In genomic region chr19:10115392-10116084, GRCh38 we compare ENCODE assay signal across 18 cellular contexts. TPM values are rescaled to one million over a fixed set of nuclear protein-coding genes. Genes with fewer than 3 reads are reported as not detected.
A peak's percentile ranks its signal among the peaks of the same experiment; 100 is the strongest.
DNase-seq lines count a peak whose midpoint lies in the region; ATAC-seq, FAIRE-seq and TF ChIP-seq lines count a peak whose summit lies in the region.
"Had no signal": no experiment of that assay in that cellular context is flagged by ENCODE, and none has a peak within 500 bp of the region (broad histone marks: within the 10 kb centered on the region; RNA-seq: fewer than 3 reads in every experiment).

No MANE protein-coding gene starts in this region.

- H3K9ac ChIP-seq in HepG2 (ENCODE audit: insufficient read depth, low read depth, low read length) (no peak overlapping the region), mammary epithelial cell (ENCODE audit: insufficient read depth, low read length) (no peak overlapping the region)

- peak overlapping the region; percentile 35 for H3K4me3 Mint-ChIP-seq in stimulated activated naive CD8-positive, alpha-beta T cell treated with anti-CD3 and anti-CD28 coated beads, Interleukin-15, Interleukin-2, amounts not matched to agents 100 ng/mL and 50 ng/mL, for 24 hours

- DNase-seq in HepG2 (ENCODE audit: low spot score) = no peak
- no peak for DNase-seq in right lobe of liver
- DNase-seq in NB4 (ENCODE audit: low read depth) = no peak
- DNase-seq in mammary epithelial cell = no peak
- DNase-seq in NCI-H2227 (lab: John Stamatoyannopoulos, UW; ENCODE audit: unreplicated experiment) = no peak
- DNase-seq in stimulated activated CD8-positive, alpha-beta memory T cell treated with anti-CD3 and anti-CD28 coated beads, Interleukin-4, amount 100 ng/mL, for 48 hours = no peak
- DNase-seq: caudate nucleus, H9, NCI-H1694, NCI-H526, SHP77 treated with DMSO at 0.1 percent for 48 hours, stomach had no signal

- intact Hi-C loops in HepG2 (cut with micrococcal nuclease; ENCODE audit: unreplicated experiment) = no loop called here
- intact Hi-C loops in right lobe of liver (cut with DNase I) = no loop called here
- intact Hi-C loops in mammary epithelial cell (cut with micrococcal nuclease) = no loop called here

- H3K36me3 Mint-ChIP-seq in stimulated activated naive CD8-positive, alpha-beta T cell treated with anti-CD3 and anti-CD28 coated beads, Interleukin-15, Interleukin-2, amounts not matched to agents 100 ng/mL and 50 ng/mL, for 24 hours (ENCODE audit: low read depth) = peaks cover 48% of the 10 kb centered on the region

- TF ChIP-seq POLR2A in HepG2 (IDR thresholded peaks at IDR 0.05; ENCODE audit: insufficient read depth in 1 of 2, low read depth in 2 of 2, low read length in 2 of 2) (peak; percentile 16 to 63; a peak in 3 of 4 replicates), right lobe of liver (IDR thresholded peaks at IDR 0.05) (no peak), NB4 (IDR thresholded peaks at IDR 0.05; ENCODE audit: extremely low read depth, insufficient read length) (peak; percentile 6), gastroesophageal sphincter (IDR thresholded peaks at IDR 0.05) (no peak)

- peaks cover 13% of the 10 kb centered on the region; the same call in 1 of the 2 replicates for H4K20me1 ChIP-seq in HepG2 (ENCODE audit: insufficient read depth, low read length)
- peaks cover 5% of the 10 kb centered on the region for H4K20me1 ChIP-seq in mammary epithelial cell (ENCODE audit: insufficient read depth, low read length)

- H3K4me3 ChIP-seq in HepG2 (replicated peaks in 1 of 3; ENCODE audit: insufficient read depth in 1 of 3, low read depth in 2 of 3, low read length in 3 of 3) = no peak overlapping the region
- H3K4me3 ChIP-seq in right lobe of liver = no peak overlapping the region
- no peak overlapping the region for H3K4me3 ChIP-seq in NB4 (ENCODE audit: low read depth, low read length)
- no peak overlapping the region for H3K4me3 ChIP-seq in mammary epithelial cell (replicated peaks in 1 of 3; ENCODE audit: insufficient read depth in 1 of 3, low read depth in 2 of 3, low read length in 3 of 3)
- H3K4me3 ChIP-seq in gastroesophageal sphincter = no peak overlapping the region
- H3K4me3 ChIP-seq: ovary, stomach had no signal

- no peak overlapping the region for H3K27ac ChIP-seq in HepG2 (ENCODE audit: extremely low read length, insufficient read depth, low read length)
- no peak overlapping the region for H3K27ac ChIP-seq in right lobe of liver
- H3K27ac ChIP-seq in mammary epithelial cell (ENCODE audit: insufficient read depth, low read depth, low read length) = no peak overlapping the region
- H3K27ac ChIP-seq in gastroesophageal sphincter = no peak overlapping the region
- H3K27ac ChIP-seq: C4-2B, ovary, stomach, VCaP had no signal

- H3K27me3 Mint-ChIP-seq in stimulated activated naive CD8-positive, alpha-beta T cell treated with anti-CD3 and anti-CD28 coated beads, Interleukin-15, Interleukin-2, amounts not matched to agents 100 ng/mL and 50 ng/mL, for 24 hours = no peaks in the 10 kb centered on the region
- H3K27me3 Mint-ChIP-seq: memory B cell had no signal

- H3K9me3 ChIP-seq in HepG2 (ENCODE audit: low read length) (no peaks in the 10 kb centered on the region), right lobe of liver (no peaks in the 10 kb centered on the region), mammary epithelial cell (replicated peaks; ENCODE audit: insufficient read depth, low read length) (no peaks in the 10 kb centered on the region), gastroesophageal sphincter (no peaks in the 10 kb centered on the region)
- H3K9me3 ChIP-seq: ovary, stomach had no signal

- no peak overlapping the region for H3K4me2 ChIP-seq in HepG2 (ENCODE audit: low read depth, low read length)
- H3K4me2 ChIP-seq in mammary epithelial cell (ENCODE audit: insufficient read depth, low read depth, low read length) = no peak overlapping the region

- peak overlapping the region; percentile 74 for H3K27ac Mint-ChIP-seq in stimulated activated naive CD8-positive, alpha-beta T cell treated with anti-CD3 and anti-CD28 coated beads, Interleukin-15, Interleukin-2, amounts not matched to agents 100 ng/mL and 50 ng/mL, for 24 hours
- H3K27ac Mint-ChIP-seq: memory B cell had no signal

- dilution Hi-C loops in mammary epithelial cell (cut with HindIII; ENCODE audit: low sequenced_read_pairs) = no loop called here

- ATAC-seq in HepG2 = peak; percentile 1; the same call in 2 of the 3 replicates
- no peak for ATAC-seq in right lobe of liver
- ATAC-seq in gastroesophageal sphincter = no peak

- CTCF ChIA-PET in HepG2 (lab: Yijun Ruan, JAX; ENCODE audit: low intra/inter-chr PET ratio, low total read pairs) (no interaction called here), mammary epithelial cell (lab: Charles Lee; ENCODE audit: low non-redundant PET) (no interaction called here)

- no peaks in the 10 kb centered on the region for H3K9me3 Mint-ChIP-seq in stimulated activated naive CD8-positive, alpha-beta T cell treated with anti-CD3 and anti-CD28 coated beads, Interleukin-15, Interleukin-2, amounts not matched to agents 100 ng/mL and 50 ng/mL, for 24 hours
- H3K9me3 Mint-ChIP-seq: H9, memory B cell had no signal

- in situ Hi-C loops in HepG2 (cut with HindIII; ENCODE audit: extremely low pct_ligation_motif_present, low pct_unique_long_range_greater_than_20kb) = no loop called here
- in situ Hi-C loops in mammary epithelial cell (cut with MboI; ENCODE audit: low sequenced_read_pairs in 2 of 2) = no loop called here

- H3K27me3 ChIP-seq in HepG2 (ENCODE audit: control insufficient read depth in 1 of 2, insufficient read depth in 2 of 2, low read length in 2 of 2) = no peaks in the 10 kb centered on the region; a peak in 1 of 5 replicates
- H3K27me3 ChIP-seq in right lobe of liver = no peaks in the 10 kb centered on the region
- H3K27me3 ChIP-seq in mammary epithelial cell (ENCODE audit: insufficient read depth, low read length) = no peaks in the 10 kb centered on the region
- H3K27me3 ChIP-seq in gastroesophageal sphincter = no peaks in the 10 kb centered on the region
- H3K27me3 ChIP-seq: ovary, stomach had no signal

- 0 out of 2 replicates have a peak, but pooled peaks have one; percentile 10 for TF ChIP-seq RAD21 in HepG2 (CRISPR knock-in tag; IDR thresholded peaks at IDR 0.05)

- no peak for TF ChIP-seq EP300 in HepG2 (IDR thresholded peaks at IDR 0.05; ENCODE audit: low read depth in 2 of 2, low read length in 2 of 2)
- TF ChIP-seq EP300 in HepG2 (CRISPR knock-in tag; IDR thresholded peaks at IDR 0.05; ENCODE audit: borderline replicate concordance) = no peak
- no peak for TF ChIP-seq EP300 in gastroesophageal sphincter (IDR thresholded peaks at IDR 0.05)

- no peak for FAIRE-seq in HepG2 (lab: Jason Lieb, UNC)

- H3K4me1 ChIP-seq in HepG2 (ENCODE audit: insufficient read depth, low read length) (peaks cover 24% of the 10 kb centered on the region), right lobe of liver (peaks cover 0 to 5% (median 0%) of the 10 kb centered on the region in 4 donors), mammary epithelial cell (ENCODE audit: insufficient read depth, low read length) (peaks cover 9% of the 10 kb centered on the region), gastroesophageal sphincter (peaks cover 3 to 54% (median 13%) of the 10 kb centered on the region in 3 donors)

- H2AFZ ChIP-seq in HepG2 (ENCODE audit: low read length) (no peak overlapping the region), mammary epithelial cell (ENCODE audit: low read depth, low read length) (no peak overlapping the region)

- H3K36me3 ChIP-seq in HepG2 (replicated peaks in 1 of 2; ENCODE audit: control insufficient read depth in 1 of 2, insufficient read depth in 2 of 2, low read length in 2 of 2) (peaks cover 24 to 43% of the 10 kb centered on the region in 2 experiments), right lobe of liver (peaks cover 0 to 50% (median 14%) of the 10 kb centered on the region in 4 donors), mammary epithelial cell (ENCODE audit: insufficient read depth, low read length) (peaks cover 6% of the 10 kb centered on the region), gastroesophageal sphincter (peaks cover 0 to 66% of the 10 kb centered on the region in 2 donors)
- H3K36me3 ChIP-seq: ovary had no signal

- WGBS in HepG2 (ENCODE audit: low lambda C conversion rate) = 98% methylated on average over 31 of the region's 45 CpGs
- 88% methylated on average over 20 of the region's 45 CpGs for WGBS in right lobe of liver (ENCODE audit: insufficient coverage, low coverage, low lambda C conversion rate, missing lambda C conversion rate)
- 69% methylated on average over 25 of the region's 45 CpGs for WGBS in mammary epithelial cell (ENCODE audit: low coverage, missing lambda C conversion rate)
- WGBS in gastroesophageal sphincter (ENCODE audit: low coverage in 1 of 2), 2 donors = 74 to 86% methylated on average over 7 to 20 of the region's 45 CpGs

- peaks cover 14% of the 10 kb centered on the region for H3K79me2 ChIP-seq in HepG2 (ENCODE audit: insufficient read depth, low read length)
- H3K79me2 ChIP-seq in mammary epithelial cell (ENCODE audit: insufficient read depth, low read length) = peaks cover 38% of the 10 kb centered on the region

- TF ChIP-seq CTCF in HepG2 (CRISPR knock-in tag; IDR thresholded peaks at IDR 0.05) (no peak), right lobe of liver (IDR thresholded peaks at IDR 0.05) (no peak), NB4 (IDR thresholded peaks at IDR 0.05; ENCODE audit: low read depth, low read length) (no peak), mammary epithelial cell (conservative IDR thresholded peaks at IDR 0.05 in 1 of 2, IDR thresholded peaks at IDR 0.05 in 1 of 2; ENCODE audit: extremely low read depth in 1 of 2, insufficient read depth in 1 of 2, low read depth in 1 of 2, low read length in 2 of 2) (no peak), gastroesophageal sphincter (IDR thresholded peaks at IDR 0.05) (no peak)

- H3K4me1 Mint-ChIP-seq in stimulated activated naive CD8-positive, alpha-beta T cell treated with anti-CD3 and anti-CD28 coated beads, Interleukin-15, Interleukin-2, amounts not matched to agents 100 ng/mL and 50 ng/mL, for 24 hours (ENCODE audit: low read depth) = peaks cover 63% of the 10 kb centered on the region

- BruUV-seq in HepG2 (replicated peaks; lab: Mats Ljungman, UMichigan) = no TSS peak
- TSS peak; percentile 1 for BruUV-seq in mammary epithelial cell (replicated peaks; lab: Mats Ljungman, UMichigan)

- POLR2A ChIA-PET in HepG2 (lab: Yijun Ruan, JAX) = interaction anchor here (2.4 kb wide), 1 partner anchor 9 kb away, joined by 10 read pairs; the partner anchor contains the start of gene PPAN

RNA-seq across cellular contexts. Expression of gene P2RY11, which starts 4.0 kb away (rescaled TPM):
- 1.5 and 4.0 TPM in 2 replicates for total RNA-seq in HepG2 (2016; rRNA removed; fragmentation: Illumina TruSeq; extraction: Trizol)
- 0.44 and 0.51 TPM in 2 replicates for total RNA-seq in HepG2 (2016; cell fraction: cytosol; rRNA removed; fragmentation: Illumina TruSeq; extraction: Trizol; ENCODE audit: low read depth)
- total RNA-seq in HepG2 (2016; cell fraction: insoluble cytoplasmic fraction; rRNA removed; fragmentation: Illumina TruSeq; extraction: Trizol) = 1.2 and 3.7 TPM in 2 replicates
- total RNA-seq in HepG2 (2016; cell fraction: membrane; rRNA removed; fragmentation: Illumina TruSeq; extraction: Trizol) = 1.00 and 1.3 TPM in 2 replicates
- 3.5 and 5.0 TPM in 2 replicates for total RNA-seq in HepG2 (2016; cell fraction: nucleus; rRNA removed; fragmentation: Illumina TruSeq; extraction: Trizol)
- polyA plus RNA-seq in HepG2 (2011; rRNA removed) = 7.8 and 13.2 TPM in 2 replicates
- 3.7 and 6.4 TPM in 2 replicates for polyA plus RNA-seq in HepG2 (2011; cell fraction: cytosol; rRNA removed)
- 54.8 and 89.7 TPM in 2 replicates for polyA plus RNA-seq in HepG2 (2011; cell fraction: nucleus; rRNA removed)
- polyA plus RNA-seq in HepG2 (2012) = 9.0 and 12.8 TPM in 2 replicates
- 0.51 and 0.64 TPM in 2 replicates for polyA plus RNA-seq in HepG2 (2016; cell fraction: cytosol; fragmentation: Illumina TruSeq; extraction: Trizol; ENCODE audit: low read depth)
- polyA plus RNA-seq in HepG2 (2016; cell fraction: insoluble cytoplasmic fraction; fragmentation: Illumina TruSeq; extraction: Trizol; ENCODE audit: low read depth) = 2.7 and 3.1 TPM in 2 replicates
- 0.66 and 0.74 TPM in 2 replicates for polyA plus RNA-seq in HepG2 (2016; cell fraction: membrane; fragmentation: Illumina TruSeq; extraction: Trizol; ENCODE audit: low read depth)
- 26.8 and 36.2 TPM in 2 replicates for polyA plus RNA-seq in HepG2 (2016; cell fraction: nucleus; fragmentation: Illumina TruSeq; extraction: Trizol; ENCODE audit: insufficient read depth, low read depth)
- 18.1 and 21.5 TPM in 2 replicates for polyA minus RNA-seq in HepG2 (2011; rRNA and poly(A)+ RNA removed; ENCODE audit: low replicate concordance)
- 5.4 and 5.5 TPM in 2 replicates for polyA minus RNA-seq in HepG2 (2011; cell fraction: cytosol; rRNA and poly(A)+ RNA removed)
- polyA minus RNA-seq in HepG2 (2011; cell fraction: nucleus; rRNA and poly(A)+ RNA removed) = 8.0 and 12.6 TPM in 2 replicates
- total RNA-seq in right lobe of liver = 1 to 10 TPM; 2.9 to 6.8 (median 5.0) TPM
- 10 to 100 TPM in 1 of 2 donors, 1 to 10 TPM in 1; 2.5 to 22.2 TPM for total RNA-seq in mammary epithelial cell
- polyA plus RNA-seq in mammary epithelial cell = 5.0 TPM
- not detected for polyA minus RNA-seq in mammary epithelial cell
- 10 to 100 TPM in 1 of 4 donors, 1 to 10 TPM in 2, under 1 TPM in 1; 0.96 to 15.7 (median 5.3) TPM for total RNA-seq in gastroesophageal sphincter

RNA-seq across cellular contexts. Expression of gene EIF3G, which starts 4.2 kb away (rescaled TPM):
- total RNA-seq in HepG2 (2016; rRNA removed; fragmentation: Illumina TruSeq; extraction: Trizol) = 173 and 206 TPM in 2 replicates
- 168 and 195 TPM in 2 replicates for total RNA-seq in HepG2 (2016; cell fraction: cytosol; rRNA removed; fragmentation: Illumina TruSeq; extraction: Trizol; ENCODE audit: low read depth)
- 150 and 220 TPM in 2 replicates for total RNA-seq in HepG2 (2016; cell fraction: insoluble cytoplasmic fraction; rRNA removed; fragmentation: Illumina TruSeq; extraction: Trizol)
- 162 and 175 TPM in 2 replicates for total RNA-seq in HepG2 (2016; cell fraction: membrane; rRNA removed; fragmentation: Illumina TruSeq; extraction: Trizol)
- 111 and 116 TPM in 2 replicates for total RNA-seq in HepG2 (2016; cell fraction: nucleus; rRNA removed; fragmentation: Illumina TruSeq; extraction: Trizol)
- 135 and 141 TPM in 2 replicates for polyA plus RNA-seq in HepG2 (2011; rRNA removed)
- 116 and 159 TPM in 2 replicates for polyA plus RNA-seq in HepG2 (2011; cell fraction: cytosol; rRNA removed)
- 984 and 1,211 TPM in 2 replicates for polyA plus RNA-seq in HepG2 (2011; cell fraction: nucleus; rRNA removed)
- polyA plus RNA-seq in HepG2 (2012) = 126 and 143 TPM in 2 replicates
- polyA plus RNA-seq in HepG2 (2016; cell fraction: cytosol; fragmentation: Illumina TruSeq; extraction: Trizol; ENCODE audit: low read depth) = 131 and 139 TPM in 2 replicates
- polyA plus RNA-seq in HepG2 (2016; cell fraction: insoluble cytoplasmic fraction; fragmentation: Illumina TruSeq; extraction: Trizol; ENCODE audit: low read depth) = 150 and 174 TPM in 2 replicates
- polyA plus RNA-seq in HepG2 (2016; cell fraction: membrane; fragmentation: Illumina TruSeq; extraction: Trizol; ENCODE audit: low read depth) = 143 and 147 TPM in 2 replicates
- polyA plus RNA-seq in HepG2 (2016; cell fraction: nucleus; fragmentation: Illumina TruSeq; extraction: Trizol; ENCODE audit: insufficient read depth, low read depth) = 284 and 296 TPM in 2 replicates
- polyA minus RNA-seq in HepG2 (2011; rRNA and poly(A)+ RNA removed; ENCODE audit: low replicate concordance) = 86.0 and 105 TPM in 2 replicates
- 35.8 and 39.9 TPM in 2 replicates for polyA minus RNA-seq in HepG2 (2011; cell fraction: cytosol; rRNA and poly(A)+ RNA removed)
- polyA minus RNA-seq in HepG2 (2011; cell fraction: nucleus; rRNA and poly(A)+ RNA removed) = 64.5 and 67.1 TPM in 2 replicates
- 100 to 1,000 TPM in 2 of 6 experiments, 10 to 100 TPM in 4; 68.5 to 142 (median 81.4) TPM for total RNA-seq in right lobe of liver
- total RNA-seq in mammary epithelial cell = 100 to 1,000 TPM; 178 to 223 TPM
- polyA plus RNA-seq in mammary epithelial cell = 178 TPM
- 105 TPM for polyA minus RNA-seq in mammary epithelial cell
- total RNA-seq in gastroesophageal sphincter = 100 to 1,000 TPM; 295 to 323 (median 310) TPM

RNA-seq across cellular contexts. Expression of gene PPAN, which starts 9.4 kb away (rescaled TPM):
- total RNA-seq in HepG2 (2016; rRNA removed; fragmentation: Illumina TruSeq; extraction: Trizol) (23.9 and 36.2 TPM in 2 replicates), right lobe of liver (10 to 100 TPM; 11.2 to 19.9 (median 18.4) TPM), mammary epithelial cell (10 to 100 TPM; 26.8 to 72.6 TPM), gastroesophageal sphincter (10 to 100 TPM; 22.7 to 40.3 (median 31.5) TPM)
- 17.2 and 20.8 TPM in 2 replicates for total RNA-seq in HepG2 (2016; cell fraction: cytosol; rRNA removed; fragmentation: Illumina TruSeq; extraction: Trizol; ENCODE audit: low read depth)
- 22.0 and 41.0 TPM in 2 replicates for total RNA-seq in HepG2 (2016; cell fraction: insoluble cytoplasmic fraction; rRNA removed; fragmentation: Illumina TruSeq; extraction: Trizol)
- 19.3 and 20.0 TPM in 2 replicates for total RNA-seq in HepG2 (2016; cell fraction: membrane; rRNA removed; fragmentation: Illumina TruSeq; extraction: Trizol)
- 29.5 and 36.7 TPM in 2 replicates for total RNA-seq in HepG2 (2016; cell fraction: nucleus; rRNA removed; fragmentation: Illumina TruSeq; extraction: Trizol)
- polyA plus RNA-seq in HepG2 (2011; rRNA removed) (41.9 and 53.5 TPM in 2 replicates), mammary epithelial cell (40.6 TPM)
- 25.0 and 35.7 TPM in 2 replicates for polyA plus RNA-seq in HepG2 (2011; cell fraction: cytosol; rRNA removed)
- polyA plus RNA-seq in HepG2 (2011; cell fraction: nucleus; rRNA removed) = 105 and 138 TPM in 2 replicates
- 23.5 and 24.7 TPM in 2 replicates for polyA plus RNA-seq in HepG2 (2012)
- polyA plus RNA-seq in HepG2 (2016; cell fraction: cytosol; fragmentation: Illumina TruSeq; extraction: Trizol; ENCODE audit: low read depth) = 7.2 and 9.4 TPM in 2 replicates
- 27.4 and 29.3 TPM in 2 replicates for polyA plus RNA-seq in HepG2 (2016; cell fraction: insoluble cytoplasmic fraction; fragmentation: Illumina TruSeq; extraction: Trizol; ENCODE audit: low read depth)
- polyA plus RNA-seq in HepG2 (2016; cell fraction: membrane; fragmentation: Illumina TruSeq; extraction: Trizol; ENCODE audit: low read depth) = 9.2 and 10.0 TPM in 2 replicates
- polyA plus RNA-seq in HepG2 (2016; cell fraction: nucleus; fragmentation: Illumina TruSeq; extraction: Trizol; ENCODE audit: insufficient read depth, low read depth) = 78.4 and 87.0 TPM in 2 replicates
- polyA minus RNA-seq in HepG2 (2011; rRNA and poly(A)+ RNA removed; ENCODE audit: low replicate concordance) = 133 and 258 TPM in 2 replicates
- polyA minus RNA-seq in HepG2 (2011; cell fraction: cytosol; rRNA and poly(A)+ RNA removed) = 18.6 and 19.3 TPM in 2 replicates
- polyA minus RNA-seq in HepG2 (2011; cell fraction: nucleus; rRNA and poly(A)+ RNA removed) = 54.0 and 63.7 TPM in 2 replicates
- 97.0 TPM for polyA minus RNA-seq in mammary epithelial cell

RNA-seq across cellular contexts. Expression of gene ANGPTL6, which starts 13.1 kb away (rescaled TPM):
- 0.15 TPM in 1 of 2 replicates, not detected in the other for total RNA-seq in HepG2 (2016; rRNA removed; fragmentation: Illumina TruSeq; extraction: Trizol)
- total RNA-seq in HepG2 (2016; cell fraction: cytosol; rRNA removed; fragmentation: Illumina TruSeq; extraction: Trizol; ENCODE audit: low read depth) = not detected in 2 replicates
- 0.24 TPM in 1 of 2 replicates, not detected in the other for total RNA-seq in HepG2 (2016; cell fraction: insoluble cytoplasmic fraction; rRNA removed; fragmentation: Illumina TruSeq; extraction: Trizol)
- 0.14 TPM in 1 of 2 replicates, not detected in the other for total RNA-seq in HepG2 (2016; cell fraction: membrane; rRNA removed; fragmentation: Illumina TruSeq; extraction: Trizol)
- total RNA-seq in HepG2 (2016; cell fraction: nucleus; rRNA removed; fragmentation: Illumina TruSeq; extraction: Trizol) = 0.31 TPM in 1 of 2 replicates, not detected in the other
- polyA plus RNA-seq in HepG2 (2011; rRNA removed) = 1.4 and 2.2 TPM in 2 replicates
- 1.8 and 2.1 TPM in 2 replicates for polyA plus RNA-seq in HepG2 (2011; cell fraction: cytosol; rRNA removed)
- polyA plus RNA-seq in HepG2 (2011; cell fraction: nucleus; rRNA removed) = 4.3 and 5.8 TPM in 2 replicates
- polyA plus RNA-seq in HepG2 (2012) = 0.85 and 1.0 TPM in 2 replicates
- 0.18 and 0.20 TPM in 2 replicates for polyA plus RNA-seq in HepG2 (2016; cell fraction: cytosol; fragmentation: Illumina TruSeq; extraction: Trizol; ENCODE audit: low read depth)
- polyA plus RNA-seq in HepG2 (2016; cell fraction: insoluble cytoplasmic fraction; fragmentation: Illumina TruSeq; extraction: Trizol; ENCODE audit: low read depth) = 0.16 TPM in 1 of 2 replicates, not detected in the other
- polyA plus RNA-seq in HepG2 (2016; cell fraction: membrane; fragmentation: Illumina TruSeq; extraction: Trizol; ENCODE audit: low read depth) = 0.09 TPM in 1 of 2 replicates, not detected in the other
- polyA plus RNA-seq in HepG2 (2016; cell fraction: nucleus; fragmentation: Illumina TruSeq; extraction: Trizol; ENCODE audit: insufficient read depth, low read depth) = 0.70 TPM in 1 of 2 replicates, not detected in the other
- 0.30 and 0.96 TPM in 2 replicates for polyA minus RNA-seq in HepG2 (2011; rRNA and poly(A)+ RNA removed; ENCODE audit: low replicate concordance)
- 0.53 and 0.89 TPM in 2 replicates for polyA minus RNA-seq in HepG2 (2011; cell fraction: cytosol; rRNA and poly(A)+ RNA removed)
- 0.25 and 0.52 TPM in 2 replicates for polyA minus RNA-seq in HepG2 (2011; cell fraction: nucleus; rRNA and poly(A)+ RNA removed)
- total RNA-seq in right lobe of liver = 10 to 100 TPM; 12.6 to 18.6 (median 15.0) TPM
- total RNA-seq in mammary epithelial cell = not detected
- 0.26 TPM for polyA plus RNA-seq in mammary epithelial cell
- not detected for polyA minus RNA-seq in mammary epithelial cell
- not detected for total RNA-seq in gastroesophageal sphincter

RNA-seq across cellular contexts. Expression of gene SHFL, which starts 29.4 kb away (rescaled TPM):
- total RNA-seq in HepG2 (2016; rRNA removed; fragmentation: Illumina TruSeq; extraction: Trizol) (8.9 and 12.3 TPM in 2 replicates), right lobe of liver (100 to 1,000 TPM in 1 of 6 experiments, 10 to 100 TPM in 5; 68.5 to 119 (median 88.9) TPM), mammary epithelial cell (10 to 100 TPM; 14.3 to 22.4 TPM), gastroesophageal sphincter (10 to 100 TPM; 23.4 to 31.6 (median 26.2) TPM)
- total RNA-seq in HepG2 (2016; cell fraction: cytosol; rRNA removed; fragmentation: Illumina TruSeq; extraction: Trizol; ENCODE audit: low read depth) = 7.9 and 8.8 TPM in 2 replicates
- total RNA-seq in HepG2 (2016; cell fraction: insoluble cytoplasmic fraction; rRNA removed; fragmentation: Illumina TruSeq; extraction: Trizol) = 9.0 and 12.8 TPM in 2 replicates
- 14.0 and 14.3 TPM in 2 replicates for total RNA-seq in HepG2 (2016; cell fraction: membrane; rRNA removed; fragmentation: Illumina TruSeq; extraction: Trizol)
- total RNA-seq in HepG2 (2016; cell fraction: nucleus; rRNA removed; fragmentation: Illumina TruSeq; extraction: Trizol) = 8.6 and 11.4 TPM in 2 replicates
- polyA plus RNA-seq in HepG2 (2011; rRNA removed) (36.4 and 47.5 TPM in 2 replicates), mammary epithelial cell (17.5 TPM)
- 25.4 and 30.5 TPM in 2 replicates for polyA plus RNA-seq in HepG2 (2011; cell fraction: cytosol; rRNA removed)
- polyA plus RNA-seq in HepG2 (2011; cell fraction: nucleus; rRNA removed) = 157 and 161 TPM in 2 replicates
- polyA plus RNA-seq in HepG2 (2012) = 11.5 and 18.6 TPM in 2 replicates
- polyA plus RNA-seq in HepG2 (2016; cell fraction: cytosol; fragmentation: Illumina TruSeq; extraction: Trizol; ENCODE audit: low read depth) = 9.0 and 10.1 TPM in 2 replicates
- polyA plus RNA-seq in HepG2 (2016; cell fraction: insoluble cytoplasmic fraction; fragmentation: Illumina TruSeq; extraction: Trizol; ENCODE audit: low read depth) = 12.6 and 14.6 TPM in 2 replicates
- 13.7 and 14.9 TPM in 2 replicates for polyA plus RNA-seq in HepG2 (2016; cell fraction: membrane; fragmentation: Illumina TruSeq; extraction: Trizol; ENCODE audit: low read depth)
- polyA plus RNA-seq in HepG2 (2016; cell fraction: nucleus; fragmentation: Illumina TruSeq; extraction: Trizol; ENCODE audit: insufficient read depth, low read depth) = 35.0 and 36.4 TPM in 2 replicates
- polyA minus RNA-seq in HepG2 (2011; rRNA and poly(A)+ RNA removed; ENCODE audit: low replicate concordance) = 19.0 and 19.3 TPM in 2 replicates
- polyA minus RNA-seq in HepG2 (2011; cell fraction: cytosol; rRNA and poly(A)+ RNA removed) = 13.9 and 15.2 TPM in 2 replicates
- 18.2 and 21.1 TPM in 2 replicates for polyA minus RNA-seq in HepG2 (2011; cell fraction: nucleus; rRNA and poly(A)+ RNA removed)
- polyA minus RNA-seq in mammary epithelial cell = 9.3 TPM

Comparison
In these comparisons a context has a peak if more than half of its experiments do, and no peak if none do; other contexts are left out.
1. POLR2A ChIP-seq: peak in HepG2 (2 of 2) and NB4 (single experiment); none in right lobe of liver (single experiment) and gastroesophageal sphincter (0 of 2).